Comparison of ENCODE assay signal across 27 cellular contexts in genomic region chr7:39670934-39671333, GRCh38. TPM values are rescaled to one million over a fixed set of nuclear protein-coding genes. Genes with fewer than 3 reads are reported as not detected.
A peak's percentile ranks its signal among the peaks of the same experiment; 100 is the strongest.
DNase-seq lines count a peak whose midpoint lies in the region; ATAC-seq, FAIRE-seq and TF ChIP-seq lines count a peak whose summit lies in the region.
"Had no signal": no experiment of that assay in that cellular context is flagged by ENCODE, and none has a peak within 500 bp of the region (broad histone marks: within the 10 kb centered on the region; RNA-seq: fewer than 3 reads in every experiment).

No MANE protein-coding gene starts in this region.

- no peaks in the 10 kb centered on the region for H3K9me3 Mint-ChIP-seq in central memory CD8-positive, alpha-beta T cell
- H3K9me3 Mint-ChIP-seq in neural progenitor cell: peaks cover 3% of the 10 kb centered on the region

- no peak overlapping the region for H3K4me3 ChIP-seq in neural progenitor cell
- H3K4me3 ChIP-seq: GM12878, K562, SK-N-MC had no signal

- ATAC-seq in central memory CD8-positive, alpha-beta T cell (replicated peaks; ENCODE audit: extremely low read depth, poor library complexity, severe bottlenecking): no peak
- no peak for ATAC-seq in GM18498 (IDR thresholded peaks at IDR 0.05; ENCODE audit: unreplicated experiment)
- ATAC-seq: GM12878, K562 had no signal

- no peaks in the 10 kb centered on the region for H3K9me3 ChIP-seq in neural progenitor cell (ENCODE audit: low read depth)
- H3K9me3 ChIP-seq: BE2C had no signal

- TF ChIP-seq CTCF in neural progenitor cell (IDR thresholded peaks at IDR 0.05): no peak

- no peak for TF ChIP-seq POLR2A in GM12892 (IDR thresholded peaks at IDR 0.05; ENCODE audit: low read depth, low read length)

- peak; percentile 38 for FAIRE-seq in GM12892 (lab: Jason Lieb, UNC)
- FAIRE-seq: GM19239, H54, HTR-8/SVneo, K562 had no signal

- H3K4me1 Mint-ChIP-seq in central memory CD8-positive, alpha-beta T cell: peaks cover 15% of the 10 kb centered on the region
- H3K4me1 Mint-ChIP-seq in neural progenitor cell: peaks cover 21% of the 10 kb centered on the region

- peaks cover 3% of the 10 kb centered on the region for H3K36me3 Mint-ChIP-seq in central memory CD8-positive, alpha-beta T cell (ENCODE audit: insufficient read depth)
- H3K36me3 Mint-ChIP-seq in neural progenitor cell: peaks cover 8% of the 10 kb centered on the region

- no peak overlapping the region for H3K4me2 ChIP-seq in neural progenitor cell

- no peaks in the 10 kb centered on the region for H3K27me3 Mint-ChIP-seq in central memory CD8-positive, alpha-beta T cell
- H3K27me3 Mint-ChIP-seq in neural progenitor cell (ENCODE audit: insufficient read depth, low read depth): peaks cover 2% of the 10 kb centered on the region

- no peak overlapping the region for H3K4me3 Mint-ChIP-seq in central memory CD8-positive, alpha-beta T cell
- H3K4me3 Mint-ChIP-seq in neural progenitor cell: no peak overlapping the region
- H3K4me3 Mint-ChIP-seq: CD14-positive monocyte had no signal

- DNase-seq in DMS 273 (lab: John Stamatoyannopoulos, UW; ENCODE audit: unreplicated experiment) (peak; percentile 24), DMS 273 treated with DMSO at 0.1 percent for 48 hours (lab: John Stamatoyannopoulos, UW) (no peak), GM12892 (ENCODE audit: insufficient read length) (no peak), neural progenitor cell (ENCODE audit: low spot score) (no peak)
- DNase-seq in central memory CD8-positive, alpha-beta T cell (ENCODE audit: low spot score in 2 of 2): no peak
- DNase-seq in activated CD4-positive, alpha-beta T cell treated with anti-CD3 and anti-CD28 coated beads for 48 hours: no peak
- DNase-seq: ACHN, BE2C, DMS79, EL, GDM1, Kasumi-1, NCI-H1092 treated with DMSO at 0.1 percent for 48 hours, NCI-H1436 treated with DMSO at 0.1 percent for 48 hours, NCI-H187 treated with DMSO at 0.1 percent for 48 hours, NCI-H2171 treated with DMSO at 0.1 percent for 48 hours, NCI-H748 treated with DMSO at 0.1 percent for 48 hours, SIG-M5 had no signal

- H2AFZ ChIP-seq in neural progenitor cell (replicated peaks): no peak overlapping the region

- no peaks in the 10 kb centered on the region for H3K27me3 ChIP-seq in neural progenitor cell
- H3K27me3 ChIP-seq: BE2C had no signal

- H3K27ac ChIP-seq in neural progenitor cell: peak overlapping the region; percentile 8
- H3K27ac ChIP-seq: 22Rv1 had no signal

- peaks cover 21% of the 10 kb centered on the region for H3K4me1 ChIP-seq in neural progenitor cell
- H3K4me1 ChIP-seq: BE2C had no signal

- peaks cover 89% of the 10 kb centered on the region for H3K79me2 ChIP-seq in neural progenitor cell (ENCODE audit: low read depth)

- H3K27ac Mint-ChIP-seq in central memory CD8-positive, alpha-beta T cell (ENCODE audit: low read depth): peak overlapping the region; percentile 8
- H3K27ac Mint-ChIP-seq in neural progenitor cell: no peak overlapping the region

- H3K36me3 ChIP-seq in neural progenitor cell: no peaks in the 10 kb centered on the region
- H3K36me3 ChIP-seq: BE2C had no signal

- no peak overlapping the region for H3K9ac ChIP-seq in neural progenitor cell

- peaks cover 7% of the 10 kb centered on the region for H4K20me1 ChIP-seq in neural progenitor cell (ENCODE audit: low read depth)

- peaks cover 19% of the 10 kb centered on the region for H3F3A ChIP-seq in neural progenitor cell (ENCODE audit: low read depth)

RNA-seq across cellular contexts. Expression of gene RALA, which starts 47.6 kb away (rescaled TPM):
- polyA plus RNA-seq in GM12892 (2012; ENCODE audit: missing spikeins): 25.8 TPM
- 34.2 and 59.5 TPM in 2 replicates for total RNA-seq in neural progenitor cell (ENCODE audit: low replicate concordance)
